ENCODE assay signal across 8 cellular contexts in genomic region chr4:24419147-24420034, GRCh38.
DNase-seq lines count a peak whose midpoint lies in the region; ATAC-seq lines count a peak whose summit lies in the region.

No MANE protein-coding gene starts in this region.

- no peaks in the 10 kb centered on the region for H3K9me3 Mint-ChIP-seq in T-helper 2 cell treated with Interferon-gamma antibody and Interleukin-4, amounts not matched to agents 5 μg/mL and 100 μg/mL, for 36 hours

- peak; percentile 84 for ATAC-seq in HG02588 (IDR thresholded peaks at IDR 0.05; ENCODE audit: unreplicated experiment)

- DNase-seq in DMS79 treated with DMSO at 0.1 percent for 48 hours (lab: John Stamatoyannopoulos, UW) (peak; percentile 16), DMS79 (lab: John Stamatoyannopoulos, UW) (no peak), NCI-H1105 treated with DMSO at 0.1 percent for 48 hours (lab: John Stamatoyannopoulos, UW) (peak; percentile 34), astrocyte of the hippocampus (ENCODE audit: low read depth, low spot score) (peak; percentile 91), hypothalamus (lab: John Stamatoyannopoulos, UW) (peak in 37 of 51 donors; percentile 3 to 69 (median 26))
- DNase-seq in T-helper 2 cell treated with Interferon-gamma antibody and Interleukin-4, amounts not matched to agents 5 μg/mL and 100 μg/mL, for 36 hours (ENCODE audit: low spot score): peak; percentile 36
- peak; percentile 65 for DNase-seq in stimulated activated CD4-positive, alpha-beta T cell treated with anti-CD3 and anti-CD28 coated beads, Interleukin-12 subunit alpha, Interleukin-12 subunit beta, amount 100 ng/mL, for 4 hours

- no peaks in the 10 kb centered on the region for H3K27me3 Mint-ChIP-seq in T-helper 2 cell treated with Interferon-gamma antibody and Interleukin-4, amounts not matched to agents 5 μg/mL and 100 μg/mL, for 36 hours (ENCODE audit: low read depth)

- H3K4me3 Mint-ChIP-seq in T-helper 2 cell treated with Interferon-gamma antibody and Interleukin-4, amounts not matched to agents 5 μg/mL and 100 μg/mL, for 36 hours: no peak overlapping the region

- H3K36me3 Mint-ChIP-seq in T-helper 2 cell treated with Interferon-gamma antibody and Interleukin-4, amounts not matched to agents 5 μg/mL and 100 μg/mL, for 36 hours (ENCODE audit: low read depth): no peaks in the 10 kb centered on the region

- H3K4me1 Mint-ChIP-seq in T-helper 2 cell treated with Interferon-gamma antibody and Interleukin-4, amounts not matched to agents 5 μg/mL and 100 μg/mL, for 36 hours (ENCODE audit: low read depth): peaks cover 2% of the 10 kb centered on the region

- no peak overlapping the region for H3K27ac Mint-ChIP-seq in T-helper 2 cell treated with Interferon-gamma antibody and Interleukin-4, amounts not matched to agents 5 μg/mL and 100 μg/mL, for 36 hours
